In the genomic region with DNA sequence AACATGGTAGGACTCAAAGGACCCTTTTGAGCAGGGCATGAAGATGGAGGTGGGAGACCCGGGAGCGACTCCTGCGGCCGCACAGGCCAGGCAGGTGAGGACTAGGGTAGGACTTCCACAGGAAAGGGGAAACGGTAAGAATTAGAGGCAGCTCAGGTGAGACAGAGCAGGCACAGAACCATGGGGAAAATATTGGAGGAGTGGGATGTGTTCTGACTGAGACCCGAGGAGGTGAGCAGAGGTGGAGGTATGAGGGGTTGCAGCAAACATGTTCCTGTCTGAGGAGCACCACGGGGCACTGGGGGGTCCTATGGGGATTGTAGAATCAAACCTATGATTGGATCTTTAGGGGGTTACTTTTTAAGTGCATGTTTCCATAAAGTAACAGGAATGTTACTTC, we compare ENCODE assay signal across 8 cellular contexts. TPM values are rescaled to one million over a fixed set of nuclear protein-coding genes. Genes with fewer than 3 reads are reported as not detected.
DNase-seq lines count a peak whose midpoint lies in the region; ATAC-seq and TF ChIP-seq lines count a peak whose summit lies in the region.

No MANE protein-coding gene starts in this region.

- no peaks in the 10 kb centered on the region for H3K27me3 ChIP-seq in layer of hippocampus (ENCODE audit: control insufficient read depth, insufficient read depth, low read length)
- H3K27me3 ChIP-seq in suprapubic skin = no peaks in the 10 kb centered on the region

- TF ChIP-seq EP300 in suprapubic skin (IDR thresholded peaks at IDR 0.05) = no peak

- ATAC-seq in GM19395 (IDR thresholded peaks at IDR 0.05; ENCODE audit: unreplicated experiment) = no peak

- POLR2A ChIA-PET in activated CD4-positive, alpha-beta T cell treated with anti-CD3 and anti-CD28 coated beads, Interleukin-2, amount 10 ng/mL, durations not matched to agents 7 days and 5 days (lab: Charles Lee) = no interaction called here

- TF ChIP-seq POLR2A in suprapubic skin (IDR thresholded peaks at IDR 0.05) = no peak

- peaks cover 72% of the 10 kb centered on the region for H3K4me1 Mint-ChIP-seq in activated CD4-positive, alpha-beta T cell treated with anti-CD3 and anti-CD28 coated beads, Interleukin-2, amount 10 ng/mL, durations not matched to agents 7 days and 5 days
- H3K4me1 Mint-ChIP-seq in activated T-helper 2 cell treated with anti-CD3 and anti-CD28 coated beads, Interferon-gamma antibody, Interleukin-2, Interleukin-4, amounts not matched to agents 10 μg/mL and 5 μg/mL and 100 μg/mL, durations not matched to agents 14 hours and 24 hours and 36 hours (ENCODE audit: low read depth) = peaks cover 66% of the 10 kb centered on the region

- in situ Hi-C loops in G401 (cut with HindIII; ENCODE audit: low sequenced_read_pairs) = no loop called here

- H3K27ac ChIP-seq in layer of hippocampus (ENCODE audit: low read depth, low read length) (peak overlapping the region; percentile 86), suprapubic skin (peak overlapping the region; percentile 81)

- no peak overlapping the region for H3K4me3 ChIP-seq in suprapubic skin

- intact Hi-C loops in activated T-helper 2 cell treated with anti-CD3 and anti-CD28 coated beads, Interferon-gamma antibody, Interleukin-2, Interleukin-4, amounts not matched to agents 10 μg/mL and 5 μg/mL and 100 μg/mL, durations not matched to agents 14 hours and 24 hours and 36 hours (cut with micrococcal nuclease) = no loop called here

- H3K4me3 Mint-ChIP-seq in activated CD4-positive, alpha-beta T cell treated with anti-CD3 and anti-CD28 coated beads, Interleukin-2, amount 10 ng/mL, durations not matched to agents 7 days and 5 days = peak overlapping the region; percentile 88
- peak overlapping the region; percentile 40 for H3K4me3 Mint-ChIP-seq in activated T-helper 2 cell treated with anti-CD3 and anti-CD28 coated beads, Interferon-gamma antibody, Interleukin-2, Interleukin-4, amounts not matched to agents 10 μg/mL and 5 μg/mL and 100 μg/mL, durations not matched to agents 14 hours and 24 hours and 36 hours (ENCODE audit: low read depth)

- no peaks in the 10 kb centered on the region for H3K9me3 ChIP-seq in suprapubic skin

- DNase-seq in activated CD4-positive, alpha-beta T cell treated with anti-CD3 and anti-CD28 coated beads, Interleukin-2, amount 10 ng/mL, durations not matched to agents 7 days and 5 days = no peak
- no peak for DNase-seq in activated CD4-positive, alpha-beta T cell treated with anti-CD3 and anti-CD28 coated beads for 48 hours
- DNase-seq in activated T-helper 2 cell treated with anti-CD3 and anti-CD28 coated beads, Interferon-gamma antibody, Interleukin-2, Interleukin-4, amounts not matched to agents 10 μg/mL and 5 μg/mL and 100 μg/mL, durations not matched to agents 14 hours and 24 hours and 36 hours (ENCODE audit: low spot score) = no peak
- DNase-seq in suprapubic skin (ENCODE audit: low spot score in 2 of 2) (peak in 1 of 2 donors; percentile 43), G401 (ENCODE audit: low spot score) (no peak), activated gamma-delta T cell treated with Interleukin-2 at 50 U/mL for 16 hours (no peak)

- 82% methylated on average over 7 of the region's 7 CpGs for WGBS in suprapubic skin

- H3K27me3 Mint-ChIP-seq in activated CD4-positive, alpha-beta T cell treated with anti-CD3 and anti-CD28 coated beads, Interleukin-2, amount 10 ng/mL, durations not matched to agents 7 days and 5 days = no peaks in the 10 kb centered on the region
- no peaks in the 10 kb centered on the region for H3K27me3 Mint-ChIP-seq in activated T-helper 2 cell treated with anti-CD3 and anti-CD28 coated beads, Interferon-gamma antibody, Interleukin-2, Interleukin-4, amounts not matched to agents 10 μg/mL and 5 μg/mL and 100 μg/mL, durations not matched to agents 14 hours and 24 hours and 36 hours (ENCODE audit: low read depth)

- peaks cover 41% of the 10 kb centered on the region for H3K4me1 ChIP-seq in suprapubic skin

- H3K36me3 ChIP-seq in suprapubic skin = no peaks in the 10 kb centered on the region

- CTCF ChIA-PET in activated CD4-positive, alpha-beta T cell treated with anti-CD3 and anti-CD28 coated beads, Interleukin-2, amount 10 ng/mL, durations not matched to agents 7 days and 5 days (lab: Charles Lee) = interaction anchor here (1.6 kb wide), 1 partner anchor 267 kb away, joined by 5 read pairs; no protein-coding TSS in a partner anchor

- no peak for TF ChIP-seq CTCF in suprapubic skin (IDR thresholded peaks at IDR 0.05)

- H3K9me3 Mint-ChIP-seq in activated CD4-positive, alpha-beta T cell treated with anti-CD3 and anti-CD28 coated beads, Interleukin-2, amount 10 ng/mL, durations not matched to agents 7 days and 5 days = no peaks in the 10 kb centered on the region
- no peaks in the 10 kb centered on the region for H3K9me3 Mint-ChIP-seq in activated T-helper 2 cell treated with anti-CD3 and anti-CD28 coated beads, Interferon-gamma antibody, Interleukin-2, Interleukin-4, amounts not matched to agents 10 μg/mL and 5 μg/mL and 100 μg/mL, durations not matched to agents 14 hours and 24 hours and 36 hours

- peak overlapping the region; percentile 96 for H3K27ac Mint-ChIP-seq in activated CD4-positive, alpha-beta T cell treated with anti-CD3 and anti-CD28 coated beads, Interleukin-2, amount 10 ng/mL, durations not matched to agents 7 days and 5 days
- H3K27ac Mint-ChIP-seq in activated T-helper 2 cell treated with anti-CD3 and anti-CD28 coated beads, Interferon-gamma antibody, Interleukin-2, Interleukin-4, amounts not matched to agents 10 μg/mL and 5 μg/mL and 100 μg/mL, durations not matched to agents 14 hours and 24 hours and 36 hours = peak overlapping the region; percentile 94

- peaks cover 70% of the 10 kb centered on the region for H3K36me3 Mint-ChIP-seq in activated CD4-positive, alpha-beta T cell treated with anti-CD3 and anti-CD28 coated beads, Interleukin-2, amount 10 ng/mL, durations not matched to agents 7 days and 5 days (ENCODE audit: low read depth)
- peaks cover 63% of the 10 kb centered on the region for H3K36me3 Mint-ChIP-seq in activated T-helper 2 cell treated with anti-CD3 and anti-CD28 coated beads, Interferon-gamma antibody, Interleukin-2, Interleukin-4, amounts not matched to agents 10 μg/mL and 5 μg/mL and 100 μg/mL, durations not matched to agents 14 hours and 24 hours and 36 hours (ENCODE audit: low read depth)

RNA-seq across cellular contexts. Expression of a gene that starts 1.4 kb away (rescaled TPM):
- 100 to 1,000 TPM; 206 to 236 TPM for total RNA-seq in activated CD4-positive, alpha-beta T cell treated with anti-CD3 and anti-CD28 coated beads, Interleukin-2, amount 10 ng/mL, durations not matched to agents 7 days and 5 days
- total RNA-seq in activated T-helper 2 cell treated with anti-CD3 and anti-CD28 coated beads, Interferon-gamma antibody, Interleukin-2, Interleukin-4, amounts not matched to agents 10 μg/mL and 5 μg/mL and 100 μg/mL, durations not matched to agents 14 hours and 24 hours and 36 hours = 36.3 and 38.0 TPM in 2 replicates
- total RNA-seq in suprapubic skin = 10 to 100 TPM in 3 of 4 donors, 1 to 10 TPM in 1; 6.1 to 15.1 (median 12.9) TPM
- total RNA-seq in G401 (2014; rRNA removed; shearing (Covaris generic)) = 6.6 and 12.5 TPM in 2 replicates

RNA-seq across cellular contexts. Expression of a gene that starts 16.3 kb away (rescaled TPM):
- total RNA-seq in activated CD4-positive, alpha-beta T cell treated with anti-CD3 and anti-CD28 coated beads, Interleukin-2, amount 10 ng/mL, durations not matched to agents 7 days and 5 days = 10 to 100 TPM; 45.7 to 52.5 TPM
- total RNA-seq in activated T-helper 2 cell treated with anti-CD3 and anti-CD28 coated beads, Interferon-gamma antibody, Interleukin-2, Interleukin-4, amounts not matched to agents 10 μg/mL and 5 μg/mL and 100 μg/mL, durations not matched to agents 14 hours and 24 hours and 36 hours = 52.9 and 54.3 TPM in 2 replicates
- total RNA-seq in suprapubic skin = 10 to 100 TPM in 2 of 4 donors, 1 to 10 TPM in 2; 9.3 to 29.3 (median 17.3) TPM
- 112 and 148 TPM in 2 replicates for total RNA-seq in G401 (2014; rRNA removed; shearing (Covaris generic))
